In genomic region chr1:67760030-67760821, GRCh38 we compare ENCODE assay signal across 1 cellular context.
TF ChIP-seq lines count a peak whose summit lies in the region.

No MANE protein-coding gene starts in this region.

TF ChIP-seq in HepG2, 621 proteins besides CTCF, POLR2A, EP300 and RAD21 (continued from another document):
- TF ChIP-seq ARHGAP35 (CRISPR knock-in tag; IDR thresholded peaks at IDR 0.05; ENCODE audit: borderline replicate concordance) (no peak), RXRA (CRISPR knock-in tag; IDR thresholded peaks at IDR 0.05) (no peak), FOXM1 (CRISPR knock-in tag; IDR thresholded peaks at IDR 0.05) (no peak), ZBTB7A (CRISPR knock-in tag; IDR thresholded peaks at IDR 0.05) (no peak), ZNF484 (CRISPR knock-in tag; IDR thresholded peaks at IDR 0.05; ENCODE audit: borderline replicate concordance, low read depth) (no peak), BCLAF1 (IDR thresholded peaks at IDR 0.05) (no peak), TAF1 (CRISPR knock-in tag; IDR thresholded peaks at IDR 0.05) (no peak), ZNF343 (CRISPR knock-in tag; IDR thresholded peaks at IDR 0.05) (no peak), ZNF124 (CRISPR knock-in tag; IDR thresholded peaks at IDR 0.05) (no peak), ZFP62 (CRISPR knock-in tag; IDR thresholded peaks at IDR 0.05) (no peak), XBP1 (CRISPR knock-in tag; IDR thresholded peaks at IDR 0.05) (no peak), PAX8 (CRISPR knock-in tag; IDR thresholded peaks at IDR 0.05; ENCODE audit: borderline replicate concordance) (no peak), ZNF577 (CRISPR knock-in tag; IDR thresholded peaks at IDR 0.05; ENCODE audit: borderline replicate concordance, low read depth) (no peak), REXO4 (CRISPR knock-in tag; IDR thresholded peaks at IDR 0.05; ENCODE audit: borderline replicate concordance) (no peak), ZNF703 (CRISPR knock-in tag; IDR thresholded peaks at IDR 0.05; ENCODE audit: borderline replicate concordance) (no peak), ZNF788 (CRISPR knock-in tag; IDR thresholded peaks at IDR 0.05; ENCODE audit: borderline replicate concordance) (no peak), HINFP (CRISPR knock-in tag; IDR thresholded peaks at IDR 0.05; ENCODE audit: low read depth) (no peak), NAIF1 (CRISPR knock-in tag; IDR thresholded peaks at IDR 0.05; ENCODE audit: borderline replicate concordance) (no peak), ZNF317 (CRISPR knock-in tag; IDR thresholded peaks at IDR 0.05) (no peak), ZNF160 (CRISPR knock-in tag; IDR thresholded peaks at IDR 0.05) (no peak), ZNF432 (CRISPR knock-in tag; IDR thresholded peaks at IDR 0.05; ENCODE audit: borderline replicate concordance) (no peak), ZNF44 (CRISPR knock-in tag; IDR thresholded peaks at IDR 0.05) (no peak)
- TF ChIP-seq, protein P1, sequence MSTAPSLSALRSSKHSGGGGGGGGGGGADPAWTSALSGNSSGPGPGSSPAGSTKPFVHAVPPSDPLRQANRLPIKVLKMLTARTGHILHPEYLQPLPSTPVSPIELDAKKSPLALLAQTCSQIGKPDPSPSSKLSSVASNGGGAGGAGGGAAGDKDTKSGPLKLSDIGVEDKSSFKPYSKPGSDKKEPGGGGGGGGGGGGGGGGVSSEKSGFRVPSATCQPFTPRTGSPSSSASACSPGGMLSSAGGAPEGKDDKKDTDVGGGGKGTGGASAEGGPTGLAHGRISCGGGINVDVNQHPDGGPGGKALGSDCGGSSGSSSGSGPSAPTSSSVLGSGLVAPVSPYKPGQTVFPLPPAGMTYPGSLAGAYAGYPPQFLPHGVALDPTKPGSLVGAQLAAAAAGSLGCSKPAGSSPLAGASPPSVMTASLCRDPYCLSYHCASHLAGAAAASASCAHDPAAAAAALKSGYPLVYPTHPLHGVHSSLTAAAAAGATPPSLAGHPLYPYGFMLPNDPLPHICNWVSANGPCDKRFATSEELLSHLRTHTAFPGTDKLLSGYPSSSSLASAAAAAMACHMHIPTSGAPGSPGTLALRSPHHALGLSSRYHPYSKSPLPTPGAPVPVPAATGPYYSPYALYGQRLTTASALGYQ (CRISPR knock-in tag; IDR thresholded peaks at IDR 0.05), result no peak
